ENCODE assay signal across 8 cellular contexts in genomic region chr19:44164327-44164672, GRCh38. TPM values are rescaled to one million over a fixed set of nuclear protein-coding genes. Genes with fewer than 3 reads are reported as not detected.
DNase-seq lines count a peak whose midpoint lies in the region; ATAC-seq and TF ChIP-seq lines count a peak whose summit lies in the region.

No MANE protein-coding gene starts in this region.

- DNase-seq in cardiac fibroblast (ENCODE audit: low read depth in 2 of 2) (no peak), left colon (no peak)
- DNase-seq in naive thymus-derived CD8-positive, alpha-beta T cell: no peak

- peak; percentile 9 for ATAC-seq in HG03103 (IDR thresholded peaks at IDR 0.05; ENCODE audit: low read depth, unreplicated experiment)
- ATAC-seq in naive thymus-derived CD8-positive, alpha-beta T cell: no peak
- ATAC-seq in HG02759 (IDR thresholded peaks at IDR 0.05; ENCODE audit: unreplicated experiment): no peak
- ATAC-seq in left colon: no peak
- ATAC-seq in GM18870 (IDR thresholded peaks at IDR 0.05; ENCODE audit: unreplicated experiment): no peak
- no peak for ATAC-seq in GM21390 (IDR thresholded peaks at IDR 0.05; ENCODE audit: unreplicated experiment)

- no peaks in the 10 kb centered on the region for H3K27me3 Mint-ChIP-seq in naive thymus-derived CD8-positive, alpha-beta T cell

- H3K27me3 ChIP-seq in BLaER1 treated with 17β-estradiol and CSF1 and Interleukin-3, amounts not matched to agents 10 nM and 100 nM: no peaks in the 10 kb centered on the region

- peak overlapping the region; percentile 65 to 84 (median 79) for H3K4me3 ChIP-seq in BLaER1 treated with 17β-estradiol and CSF1 and Interleukin-3, amounts not matched to agents 10 nM and 100 nM
- peak overlapping the region; percentile 63 to 91 for H3K4me3 ChIP-seq in cardiac fibroblast (replicated peaks in 1 of 2; ENCODE audit: low read depth in 2 of 2, low read length in 2 of 2)

- peak overlapping the region; percentile 65 to 97 (median 82) for H3K4me2 ChIP-seq in BLaER1 treated with 17β-estradiol and CSF1 and Interleukin-3, amounts not matched to agents 10 nM and 100 nM

- H4K20me1 ChIP-seq in BLaER1 treated with 17β-estradiol and CSF1 and Interleukin-3, amounts not matched to agents 10 nM and 100 nM: no peaks in the 10 kb centered on the region; a peak in 1 of 22 replicates

- H3K4me3 Mint-ChIP-seq in naive thymus-derived CD8-positive, alpha-beta T cell: peak overlapping the region; percentile 95 to 99 (median 98)

- intact Hi-C loops in left colon (cut with DNase I, micrococcal nuclease): no loop called here

- peaks cover 12 to 34% (median 23%) of the 10 kb centered on the region in 10 experiments for H3K4me1 ChIP-seq in BLaER1 treated with 17β-estradiol and CSF1 and Interleukin-3, amounts not matched to agents 10 nM and 100 nM

- peaks cover 7 to 33% (median 33%) of the 10 kb centered on the region in 4 donors for H3K4me1 Mint-ChIP-seq in naive thymus-derived CD8-positive, alpha-beta T cell

- H3K9me3 Mint-ChIP-seq in naive thymus-derived CD8-positive, alpha-beta T cell: peaks cover 10 to 84% (median 44%) of the 10 kb centered on the region in 9 donors

- no peak for TF ChIP-seq CTCF in cardiac fibroblast (IDR thresholded peaks at IDR 0.05; ENCODE audit: low read depth, low read length)

- H3K36me3 ChIP-seq in BLaER1 treated with 17β-estradiol and CSF1 and Interleukin-3, amounts not matched to agents 10 nM and 100 nM: peaks cover 25 to 39% (median 30%) of the 10 kb centered on the region in 11 experiments

- H3K27ac Mint-ChIP-seq in naive thymus-derived CD8-positive, alpha-beta T cell: peak overlapping the region; percentile 97 to 99 (median 98)

- POLR2A ChIA-PET in naive thymus-derived CD8-positive, alpha-beta T cell (lab: Charles Lee): interaction anchor here (0.7 to 2.9 kb wide), 10 partner anchors 22 to 337 kb away, joined by 3 to 23 read pairs (median 4); partner anchors contain the start of genes ZNF224, ZNF227, ZNF234 and ZNF283

- H3K27ac ChIP-seq in BLaER1 treated with 17β-estradiol and CSF1 and Interleukin-3, amounts not matched to agents 10 nM and 100 nM: peak overlapping the region; percentile 30 to 93 (median 89); a peak in 19 of 22 replicates

- peak overlapping the region in 10 of 11 experiments; percentile 86 to 92 (median 89); a peak in 19 of 22 replicates for H3K9ac ChIP-seq in BLaER1 treated with 17β-estradiol and CSF1 and Interleukin-3, amounts not matched to agents 10 nM and 100 nM

- peaks cover 36 to 46% (median 36%) of the 10 kb centered on the region in 3 donors for H3K36me3 Mint-ChIP-seq in naive thymus-derived CD8-positive, alpha-beta T cell

- peaks cover 6 to 28% (median 13%) of the 10 kb centered on the region in 11 experiments; a peak in 18 of 22 replicates for H3K9me3 ChIP-seq in BLaER1 treated with 17β-estradiol and CSF1 and Interleukin-3, amounts not matched to agents 10 nM and 100 nM (replicated peaks in 1 of 11)

RNA-seq across cellular contexts. Expression of gene ZNF226, which starts 0.6 kb away (rescaled TPM):
- 10 to 100 TPM; 55.7 to 56.8 TPM for total RNA-seq in naive thymus-derived CD8-positive, alpha-beta T cell
- polyA plus RNA-seq in naive thymus-derived CD8-positive, alpha-beta T cell: 10 to 100 TPM; 19.7 to 23.7 (median 20.6) TPM
- 10 to 100 TPM; 16.1 to 20.3 TPM for total RNA-seq in left colon

RNA-seq across cellular contexts. Expression of gene ZNF234, which starts 22.9 kb away (rescaled TPM):
- total RNA-seq in naive thymus-derived CD8-positive, alpha-beta T cell: 10 to 100 TPM; 20.8 to 22.7 TPM
- polyA plus RNA-seq in naive thymus-derived CD8-positive, alpha-beta T cell: 1 to 10 TPM; 3.9 to 6.2 (median 4.8) TPM
- 1 to 10 TPM; 7.6 to 7.7 TPM for total RNA-seq in left colon

RNA-seq across cellular contexts. Expression of gene ZNF227, which starts 48.0 kb away (rescaled TPM):
- total RNA-seq in naive thymus-derived CD8-positive, alpha-beta T cell: 10 to 100 TPM; 57.0 to 57.4 TPM
- 10 to 100 TPM in 2 of 3 donors, 1 to 10 TPM in 1; 9.0 to 12.9 (median 11.2) TPM for polyA plus RNA-seq in naive thymus-derived CD8-positive, alpha-beta T cell
- 10 to 100 TPM; 10.1 to 13.5 TPM for total RNA-seq in left colon

RNA-seq across cellular contexts. Expression of gene ZNF225, which starts 51.1 kb away (rescaled TPM):
- total RNA-seq in naive thymus-derived CD8-positive, alpha-beta T cell: 10 to 100 TPM; 11.0 to 11.3 TPM
- 1 to 10 TPM; 1.0 to 3.3 (median 3.1) TPM for polyA plus RNA-seq in naive thymus-derived CD8-positive, alpha-beta T cell
- 1 to 10 TPM; 3.7 to 3.9 TPM for total RNA-seq in left colon

Comparison
In these comparisons a context has a peak if more than half of its experiments do, and no peak if none do; other contexts are left out.
1. RNA of gene ZNF227, which starts 48.0 kb away (total RNA-seq): 57.0 to 57.4 TPM in naive thymus-derived CD8-positive, alpha-beta T cell; 10.1 to 13.5 TPM in left colon; every median in the first group is over 4 times any median in the second.